10 cellular contexts compared by ENCODE assay signal in the genomic region with DNA sequence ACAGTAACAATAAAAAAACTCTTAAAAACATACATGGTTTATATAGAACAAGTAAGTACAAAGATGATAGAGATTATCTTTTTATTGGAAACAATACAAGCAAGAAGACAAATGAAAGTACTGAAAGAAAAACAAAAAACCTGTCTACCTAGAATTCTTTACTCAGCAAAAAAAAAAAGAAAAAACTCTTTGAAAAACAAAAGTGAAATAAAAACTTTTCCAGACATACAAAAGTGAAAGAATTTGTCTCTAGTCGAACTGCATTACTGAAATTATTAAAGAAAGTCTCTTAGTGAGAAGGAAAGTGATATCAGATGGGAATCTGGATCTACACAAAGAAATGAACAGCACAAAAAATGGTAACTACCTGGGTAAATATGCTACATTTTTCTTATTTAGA.
"Had no signal": no experiment of that assay in that cellular context is flagged by ENCODE, and none has a peak within 500 bp of the region (broad histone marks: within the 10 kb centered on the region; RNA-seq: fewer than 3 reads in every experiment).

No MANE protein-coding gene starts in this region.

- DNase-seq: GM23248, GOT3, H7, IMR-90, Karpas-422, KBM-7 had no signal

- H3K4me3 ChIP-seq: GM23248, HAP-1 had no signal

- ATAC-seq: HCT116 had no signal

- H3K36me3 ChIP-seq: HAP-1 had no signal

- FAIRE-seq: HTR-8/SVneo had no signal

- H3K9me3 ChIP-seq: HAP-1 had no signal

- H3K27ac ChIP-seq: GM23248, KMS-11 had no signal
